27 cellular contexts compared by ENCODE assay signal in genomic region chr3:10289785-10290355, GRCh38. TPM values are rescaled to one million over a fixed set of nuclear protein-coding genes. Genes with fewer than 3 reads are reported as not detected.
A peak's percentile ranks its signal among the peaks of the same experiment; 100 is the strongest.
DNase-seq lines count a peak whose midpoint lies in the region; ATAC-seq, FAIRE-seq and TF ChIP-seq lines count a peak whose summit lies in the region.
"Had no signal": no experiment of that assay in that cellular context is flagged by ENCODE, and none has a peak within 500 bp of the region (broad histone marks: within the 10 kb centered on the region; RNA-seq: fewer than 3 reads in every experiment).

No MANE protein-coding gene starts in this region.

- H3K27me3 Mint-ChIP-seq in activated CD4-positive, alpha-beta T cell treated with anti-CD3 and anti-CD28 coated beads, Interleukin-2, amount 10 ng/mL, durations not matched to agents 24 days and 14 days = no peaks in the 10 kb centered on the region
- H3K27me3 Mint-ChIP-seq: activated naive CD4-positive, alpha-beta T cell treated with anti-CD3 and anti-CD28 coated beads, Interleukin-2, amount 50 U/mL, for 24 hours had no signal

- ATAC-seq in GM12878 (no peak), HG03520 (IDR thresholded peaks at IDR 0.05; ENCODE audit: unreplicated experiment) (no peak)
- ATAC-seq: activated T-cell treated with anti-CD3 and anti-CD28 coated beads, Interleukin-2, amount 50 U/mL, for 4 hours; psoas muscle had no signal

- H3K9ac ChIP-seq in HUES64 (ENCODE audit: low read depth, low read length) = peak overlapping the region; percentile 22; the same call in 1 of the 2 replicates
- H3K9ac ChIP-seq in GM12878 (ENCODE audit: control insufficient read depth, insufficient read depth, low read length) = no peak overlapping the region

- POLR2A ChIA-PET in GM12878 (lab: Charles Lee) = interaction anchor here (0.7 kb wide), 1 partner anchor 17 kb away, joined by 3 read pairs; no protein-coding TSS in a partner anchor

- no peaks in the 10 kb centered on the region; the same call in 1 of the 2 replicates for H4K20me1 ChIP-seq in GM12878 (ENCODE audit: control insufficient read depth, insufficient read depth)

- 0 out of 2 replicates have a peak, but pooled peaks have one; percentile 36 for TF ChIP-seq POLR2A in GM12878 (IDR thresholded peaks at IDR 0.05; ENCODE audit: low read depth, low read length)

- no peak for TF ChIP-seq RAD21 in GM12878 (IDR thresholded peaks at IDR 0.05; ENCODE audit: insufficient read depth, low read depth, low read length)

- SMC1A ChIA-PET in GM12878 (lab: Charles Lee; ENCODE audit: uncharacterized antibody, unreplicated experiment) = no interaction called here

- in situ Hi-C loops in GM12878 (cut with MboI) = no loop called here

- WGBS in HUES64 = 92% methylated on average over 9 of the region's 9 CpGs
- 95% methylated on average over 9 of the region's 9 CpGs for WGBS in GM12878 (ENCODE audit: insufficient coverage, insufficient replicate concordance, low lambda C conversion rate, missing lambda C conversion rate)

- H3K4me3 ChIP-seq in HUES64 (ENCODE audit: low read length) = no peak overlapping the region
- H3K4me3 ChIP-seq in GM12878 = no peak overlapping the region
- H3K4me3 ChIP-seq in neutrophil (ENCODE audit: low read depth in 1 of 2, low read length in 1 of 2) = no peak overlapping the region
- H3K4me3 ChIP-seq: psoas muscle, skin epidermis had no signal

- H3K9me3 Mint-ChIP-seq in activated CD4-positive, alpha-beta T cell treated with anti-CD3 and anti-CD28 coated beads, Interleukin-2, amount 10 ng/mL, durations not matched to agents 24 days and 14 days = no peaks in the 10 kb centered on the region
- H3K9me3 Mint-ChIP-seq: activated naive CD4-positive, alpha-beta T cell treated with anti-CD3 and anti-CD28 coated beads, Interleukin-2, amount 50 U/mL, for 24 hours; activated T-cell treated with anti-CD3 and anti-CD28 coated beads, Interleukin-2, amount 50 U/mL, for 4 hours; immature natural killer cell; nephron had no signal

- no peak for TF ChIP-seq EP300 in GM12878 (IDR thresholded peaks at IDR 0.05; ENCODE audit: borderline replicate concordance in 1 of 2, control insufficient read depth in 1 of 2, low read depth in 2 of 2, low read length in 2 of 2)

- no peak overlapping the region for H3K27ac Mint-ChIP-seq in activated CD4-positive, alpha-beta T cell treated with anti-CD3 and anti-CD28 coated beads, Interleukin-2, amount 10 ng/mL, durations not matched to agents 24 days and 14 days
- H3K27ac Mint-ChIP-seq: nephron had no signal

- RAD21 ChIA-PET in GM12878 (lab: Charles Lee; ENCODE audit: unreplicated experiment) = interaction anchor here (1.4 kb wide), 1 partner anchor 31 kb away, joined by 3 read pairs; the partner anchor contains the start of gene SEC13

- H3K36me3 ChIP-seq in HUES64 (ENCODE audit: insufficient read depth, low read length) (peaks cover 18% of the 10 kb centered on the region), GM12878 (ENCODE audit: control insufficient read depth in 2 of 2, insufficient read depth in 2 of 2, low read length in 1 of 2) (peaks cover 8 to 11% of the 10 kb centered on the region in 2 experiments), neutrophil (peaks cover 62% of the 10 kb centered on the region)

- H3K27ac ChIP-seq in HUES64 (ENCODE audit: low read depth, low read length) = no peak overlapping the region
- H3K27ac ChIP-seq in GM12878 (ENCODE audit: control insufficient read depth, insufficient read depth) = no peak overlapping the region
- H3K27ac ChIP-seq in neutrophil = peak overlapping the region; percentile 96
- H3K27ac ChIP-seq: 22Rv1, epithelial cell of prostate, psoas muscle, skin epidermis had no signal

- TF ChIP-seq CTCF in GM12878 (IDR thresholded peaks at IDR 0.05 in 2 of 3, conservative IDR thresholded peaks at IDR 0.05 in 1 of 3; ENCODE audit: control insufficient read depth in 2 of 3, extremely low read depth in 1 of 3, insufficient read depth in 1 of 3, low read depth in 3 of 3, low read length in 3 of 3) = no peak
- TF ChIP-seq CTCF in neutrophil (IDR thresholded peaks at IDR 0.05) = no peak

- peaks cover 23% of the 10 kb centered on the region for H3K4me1 Mint-ChIP-seq in activated CD4-positive, alpha-beta T cell treated with anti-CD3 and anti-CD28 coated beads, Interleukin-2, amount 10 ng/mL, durations not matched to agents 24 days and 14 days

- H3K9me3 ChIP-seq in HUES64 (ENCODE audit: insufficient read depth, low read depth, low read length) (no peaks in the 10 kb centered on the region), GM12878 (replicated peaks; ENCODE audit: control insufficient read depth, insufficient read depth, low read length) (no peaks in the 10 kb centered on the region), neutrophil (no peaks in the 10 kb centered on the region)
- H3K9me3 ChIP-seq: psoas muscle had no signal

- H3K4me3 Mint-ChIP-seq in activated CD4-positive, alpha-beta T cell treated with anti-CD3 and anti-CD28 coated beads, Interleukin-2, amount 10 ng/mL, durations not matched to agents 24 days and 14 days = no peak overlapping the region
- H3K4me3 Mint-ChIP-seq: activated naive CD4-positive, alpha-beta T cell treated with anti-CD3 and anti-CD28 coated beads, Interleukin-2, amount 50 U/mL, for 24 hours; activated T-cell treated with anti-CD3 and anti-CD28 coated beads, Interleukin-2, amount 50 U/mL, for 4 hours; immature natural killer cell; nephron had no signal

- H2AFZ ChIP-seq in GM12878 (ENCODE audit: control insufficient read depth, low read depth, low read length) = no peak overlapping the region

- intact Hi-C loops in GM12878 (cut with micrococcal nuclease; ENCODE audit: unreplicated experiment) = no loop called here
- intact Hi-C loops in activated CD4-positive, alpha-beta T cell treated with anti-CD3 and anti-CD28 coated beads, Interleukin-2, amount 10 ng/mL, durations not matched to agents 24 days and 14 days (cut with micrococcal nuclease) = no loop called here

- peak; percentile 4 for DNase-seq in DMS79 treated with DMSO at 0.1 percent for 48 hours (lab: John Stamatoyannopoulos, UW)
- DNase-seq in DMS79 (lab: John Stamatoyannopoulos, UW) = no peak
- no peak for DNase-seq in GM12878 (ENCODE audit: low read depth, low spot score)
- DNase-seq in activated CD4-positive, alpha-beta T cell treated with anti-CD3 and anti-CD28 coated beads, Interleukin-2, amount 10 ng/mL, durations not matched to agents 24 days and 14 days = no peak
- no peak for DNase-seq in ecto neural progenitor cell (ENCODE audit: low spot score)
- DNase-seq: activated CD4-positive, alpha-beta T cell treated with anti-CD3 and anti-CD28 coated beads for 1 hour; activated CD8-positive, alpha-beta memory T cell treated with anti-CD3 and anti-CD28 coated beads for 24 hours; activated T-cell treated with anti-CD3 and anti-CD28 coated beads, Interleukin-2, amount 50 U/mL, for 4 hours; AML-193; immature natural killer cell; KBM-7; MM.1S; NCI-H1436 treated with DMSO at 0.1 percent for 48 hours; psoas muscle; Right ventricle myocardium superior; stimulated activated CD4-positive, alpha-beta T cell treated with anti-CD3 and anti-CD28 coated beads, Interleukin-1b, Interleukin-23, amount 100 ng/mL, for 48 hours; stimulated activated naive CD4-positive, alpha-beta T cell had no signal

- no peak for FAIRE-seq in GM12878 (lab: Jason Lieb, UNC)
- FAIRE-seq: H54 had no signal

- H3K27me3 ChIP-seq in HUES64 (ENCODE audit: insufficient read depth, low read length) (no peaks in the 10 kb centered on the region), GM12878 (replicated peaks in 1 of 2; ENCODE audit: control insufficient read depth in 2 of 2, insufficient read depth in 2 of 2, low read length in 1 of 2) (no peaks in the 10 kb centered on the region), neutrophil (no peaks in the 10 kb centered on the region)

- H3K36me3 Mint-ChIP-seq in activated CD4-positive, alpha-beta T cell treated with anti-CD3 and anti-CD28 coated beads, Interleukin-2, amount 10 ng/mL, durations not matched to agents 24 days and 14 days (ENCODE audit: low read depth) = peaks cover 54% of the 10 kb centered on the region

- H3K4me1 ChIP-seq in HUES64 (ENCODE audit: insufficient read depth, low read length) (peaks cover 17% of the 10 kb centered on the region), GM12878 (ENCODE audit: control insufficient read depth, insufficient read depth, low read length) (peaks cover 5% of the 10 kb centered on the region; the same call in 1 of the 2 replicates), neutrophil (ENCODE audit: control insufficient read depth in 1 of 2, insufficient read depth in 1 of 2, low read depth in 1 of 2, low read length in 1 of 2) (peaks cover 36 to 38% of the 10 kb centered on the region in 2 experiments)
- H3K4me1 ChIP-seq: psoas muscle had no signal

- BruUV-seq in GM12878 (replicated peaks; lab: Mats Ljungman, UMichigan) = no TSS peak

- H3K4me2 ChIP-seq in GM12878 (ENCODE audit: control insufficient read depth, insufficient read depth) = no peak overlapping the region

- CTCF ChIA-PET in GM12878 (lab: Yijun Ruan, JAX) = interaction anchor here (1.4 kb wide), 1 partner anchor 358 kb away, joined by 3 read pairs; no protein-coding TSS in a partner anchor

- H3K79me2 ChIP-seq in GM12878 (ENCODE audit: control insufficient read depth, insufficient read depth, low read length) = no peaks in the 10 kb centered on the region; the same call in 1 of the 2 replicates

RNA-seq across cellular contexts. Expression of gene GHRL, which starts 2.9 kb away (rescaled TPM):
- not detected for polyA plus RNA-seq in HUES64 (2013, experiment 1 of 2)
- polyA plus RNA-seq in HUES64 (2013, experiment 2 of 2) = not detected
- total RNA-seq in GM12878 (2013; cell fraction: nucleolus; rRNA removed) = 4.3 and 5.2 TPM in 2 replicates
- total RNA-seq in GM12878 (2014; rRNA removed) = 0.73 TPM in 1 of 2 replicates, not detected in the other
- 0.55 and 0.67 TPM in 2 replicates for total RNA-seq in GM12878 (2014; rRNA removed; fragmentation: Illumina TruSeq; extraction: Trizol)
- 1.4 and 2.2 TPM in 2 replicates for total RNA-seq in GM12878 (2021)
- polyA plus RNA-seq in GM12878 (2011; ENCODE audit: low read depth) = 1.7 TPM
- 1.7 and 1.8 TPM in 2 replicates for polyA plus RNA-seq in GM12878 (2011; rRNA removed)
- 2.2 and 2.4 TPM in 2 replicates for polyA plus RNA-seq in GM12878 (2011; cell fraction: cytosol; rRNA removed)
- 7.3 and 9.8 TPM in 2 replicates for polyA plus RNA-seq in GM12878 (2011; cell fraction: nucleus; rRNA removed)
- polyA plus RNA-seq in GM12878 (2012) = 1.0 and 2.7 TPM in 2 replicates
- polyA plus RNA-seq in GM12878 (2014; fragmentation: Illumina TruSeq; extraction: Trizol) = 0.60 TPM in 1 of 2 replicates, not detected in the other
- under 1 TPM; 0.35 to 0.58 TPM for polyA plus RNA-seq in GM12878 (2014; fragmentation: Nextera tagmentation; extraction: Ambion mirVana)
- 1.0 and 2.4 TPM in 2 replicates for polyA plus RNA-seq in GM12878 (2014; rRNA removed)
- 1 to 10 TPM; 1.0 to 1.1 TPM for polyA plus RNA-seq in GM12878 (2016; fragmentation: Nextera tagmentation; extraction: Ambion mirVana)
- polyA minus RNA-seq in GM12878 (2011; rRNA and poly(A)+ RNA removed) = 0.88 and 2.3 TPM in 2 replicates
- polyA minus RNA-seq in GM12878 (2011; cell fraction: cytosol; rRNA and poly(A)+ RNA removed) = 1.9 TPM in 1 of 2 replicates, not detected in the other
- polyA minus RNA-seq in GM12878 (2011; cell fraction: nucleus; rRNA and poly(A)+ RNA removed) = 2.4 and 2.9 TPM in 2 replicates
- total RNA-seq in activated CD4-positive, alpha-beta T cell treated with anti-CD3 and anti-CD28 coated beads, Interleukin-2, amount 10 ng/mL, durations not matched to agents 24 days and 14 days = 0.43 and 1.3 TPM in 2 replicates
- total RNA-seq: Daoy, Right ventricle myocardium superior had no signal

RNA-seq across cellular contexts. Expression of gene SEC13, which starts 31.0 kb away (rescaled TPM):
- polyA plus RNA-seq in HUES64 (2013, experiment 1 of 2) = 94.0 TPM
- polyA plus RNA-seq in HUES64 (2013, experiment 2 of 2) = 94.7 TPM
- total RNA-seq in GM12878 (2013; cell fraction: nucleolus; rRNA removed) = 108 and 120 TPM in 2 replicates
- 165 and 172 TPM in 2 replicates for total RNA-seq in GM12878 (2014; rRNA removed)
- total RNA-seq in GM12878 (2014; rRNA removed; fragmentation: Illumina TruSeq; extraction: Trizol) = 100 and 115 TPM in 2 replicates
- 113 and 117 TPM in 2 replicates for total RNA-seq in GM12878 (2021)
- polyA plus RNA-seq in GM12878 (2011; ENCODE audit: low read depth) = 73.1 TPM
- polyA plus RNA-seq in GM12878 (2011; rRNA removed) = 62.9 and 89.1 TPM in 2 replicates
- polyA plus RNA-seq in GM12878 (2011; cell fraction: cytosol; rRNA removed) = 127 and 179 TPM in 2 replicates
- 111 and 137 TPM in 2 replicates for polyA plus RNA-seq in GM12878 (2011; cell fraction: nucleus; rRNA removed)
- polyA plus RNA-seq in GM12878 (2012) = 97.6 and 109 TPM in 2 replicates
- polyA plus RNA-seq in GM12878 (2014; fragmentation: Illumina TruSeq; extraction: Trizol) = 59.6 and 134 TPM in 2 replicates
- polyA plus RNA-seq in GM12878 (2014; fragmentation: Nextera tagmentation; extraction: Ambion mirVana) = 10 to 100 TPM; 42.8 to 55.6 TPM
- polyA plus RNA-seq in GM12878 (2014; rRNA removed) = 119 and 128 TPM in 2 replicates
- polyA plus RNA-seq in GM12878 (2016; fragmentation: Nextera tagmentation; extraction: Ambion mirVana) = 100 to 1,000 TPM; 211 to 229 TPM
- polyA minus RNA-seq in GM12878 (2011; rRNA and poly(A)+ RNA removed) = 150 and 197 TPM in 2 replicates
- 69.2 and 69.6 TPM in 2 replicates for polyA minus RNA-seq in GM12878 (2011; cell fraction: cytosol; rRNA and poly(A)+ RNA removed)
- 43.2 and 81.7 TPM in 2 replicates for polyA minus RNA-seq in GM12878 (2011; cell fraction: nucleus; rRNA and poly(A)+ RNA removed)
- 128 and 131 TPM in 2 replicates for total RNA-seq in activated CD4-positive, alpha-beta T cell treated with anti-CD3 and anti-CD28 coated beads, Interleukin-2, amount 10 ng/mL, durations not matched to agents 24 days and 14 days

RNA-seq across cellular contexts. Expression of gene TATDN2, which starts 41.6 kb away (rescaled TPM):
- polyA plus RNA-seq in HUES64 (2013, experiment 1 of 2) = 21.1 TPM
- 19.8 TPM for polyA plus RNA-seq in HUES64 (2013, experiment 2 of 2)
- 43.3 and 48.1 TPM in 2 replicates for total RNA-seq in GM12878 (2013; cell fraction: nucleolus; rRNA removed)
- total RNA-seq in GM12878 (2014; rRNA removed) (7.7 and 10.0 TPM in 2 replicates), GM12878 (2014; rRNA removed; fragmentation: Illumina TruSeq; extraction: Trizol) (22.0 and 23.9 TPM in 2 replicates), GM12878 (2021) (31.8 and 36.5 TPM in 2 replicates)
- 18.4 TPM for polyA plus RNA-seq in GM12878 (2011; ENCODE audit: low read depth)
- polyA plus RNA-seq in GM12878 (2011; rRNA removed) (21.6 and 22.1 TPM in 2 replicates), GM12878 (2014; fragmentation: Illumina TruSeq; extraction: Trizol) (27.3 and 28.1 TPM in 2 replicates), GM12878 (2014; fragmentation: Nextera tagmentation; extraction: Ambion mirVana) (1 to 10 TPM; 5.7 to 9.1 TPM), GM12878 (2014; rRNA removed) (25.7 and 25.8 TPM in 2 replicates), GM12878 (2016; fragmentation: Nextera tagmentation; extraction: Ambion mirVana) (1 to 10 TPM; 4.2 to 5.6 TPM)
- 20.8 and 21.3 TPM in 2 replicates for polyA plus RNA-seq in GM12878 (2011; cell fraction: cytosol; rRNA removed)
- 25.2 and 26.0 TPM in 2 replicates for polyA plus RNA-seq in GM12878 (2011; cell fraction: nucleus; rRNA removed)
- polyA plus RNA-seq in GM12878 (2012) = 19.7 and 24.1 TPM in 2 replicates
- 29.6 and 51.2 TPM in 2 replicates for polyA minus RNA-seq in GM12878 (2011; rRNA and poly(A)+ RNA removed)
- polyA minus RNA-seq in GM12878 (2011; cell fraction: cytosol; rRNA and poly(A)+ RNA removed) = 9.1 and 14.0 TPM in 2 replicates
- 30.2 and 59.0 TPM in 2 replicates for polyA minus RNA-seq in GM12878 (2011; cell fraction: nucleus; rRNA and poly(A)+ RNA removed)
- total RNA-seq in activated CD4-positive, alpha-beta T cell treated with anti-CD3 and anti-CD28 coated beads, Interleukin-2, amount 10 ng/mL, durations not matched to agents 24 days and 14 days = 70.9 and 74.4 TPM in 2 replicates
